In genomic region chr10:1569208-1569607, GRCh38 we compare ENCODE assay signal across 23 cellular contexts.
A peak's percentile ranks its signal among the peaks of the same experiment; 100 is the strongest.
DNase-seq lines count a peak whose midpoint lies in the region; ATAC-seq and TF ChIP-seq lines count a peak whose summit lies in the region.
"Had no signal": no experiment of that assay in that cellular context is flagged by ENCODE, and none has a peak within 500 bp of the region (broad histone marks: within the 10 kb centered on the region; RNA-seq: fewer than 3 reads in every experiment).

No MANE protein-coding gene starts in this region.

- H3K36me3 Mint-ChIP-seq in activated T-helper 1 cell treated with anti-CD3 and anti-CD28 coated beads, Interleukin-12 subunit alpha, Interleukin-12 subunit beta, Interleukin-2, Interleukin-4 antibody, amounts not matched to agents 30 ng/mL and 10 ng/mL and 1 ng/mL, durations not matched to agents 14 hours and 24 hours and 36 hours (ENCODE audit: low read depth) = no peaks in the 10 kb centered on the region
- H3K36me3 Mint-ChIP-seq in endodermal cell (ENCODE audit: low read depth) = no peaks in the 10 kb centered on the region
- H3K36me3 Mint-ChIP-seq: CD14-positive monocyte; CD8-positive, alpha-beta memory T cell had no signal

- no peaks in the 10 kb centered on the region for H3K9me3 Mint-ChIP-seq in activated T-helper 1 cell treated with anti-CD3 and anti-CD28 coated beads, Interleukin-12 subunit alpha, Interleukin-12 subunit beta, Interleukin-2, Interleukin-4 antibody, amounts not matched to agents 30 ng/mL and 10 ng/mL and 1 ng/mL, durations not matched to agents 14 hours and 24 hours and 36 hours
- no peaks in the 10 kb centered on the region for H3K9me3 Mint-ChIP-seq in endodermal cell
- H3K9me3 Mint-ChIP-seq: CD4-positive, alpha-beta T cell; CD8-positive, alpha-beta memory T cell; H9 had no signal

- H3K27ac ChIP-seq in spleen = no peak overlapping the region
- no peak overlapping the region for H3K27ac ChIP-seq in endodermal cell (ENCODE audit: low read depth, low read length)
- H3K27ac ChIP-seq: A549; BLaER1 treated with 17β-estradiol and CSF1 and Interleukin-3, amounts not matched to agents 10 nM and 100 nM had no signal

- H3K4me3 Mint-ChIP-seq in activated T-helper 1 cell treated with anti-CD3 and anti-CD28 coated beads, Interleukin-12 subunit alpha, Interleukin-12 subunit beta, Interleukin-2, Interleukin-4 antibody, amounts not matched to agents 30 ng/mL and 10 ng/mL and 1 ng/mL, durations not matched to agents 14 hours and 24 hours and 36 hours = no peak overlapping the region
- no peak overlapping the region for H3K4me3 Mint-ChIP-seq in endodermal cell
- H3K4me3 Mint-ChIP-seq: CD14-positive monocyte; CD4-positive, alpha-beta T cell; CD8-positive, alpha-beta memory T cell; GM23338; H9; HFFc6 had no signal

- no peak overlapping the region for H3K9ac ChIP-seq in endodermal cell (ENCODE audit: extremely low read depth, low read length, poor library complexity, severe bottlenecking)
- H3K9ac ChIP-seq: BLaER1 treated with 17β-estradiol and CSF1 and Interleukin-3, amounts not matched to agents 10 nM and 100 nM had no signal

- H3K4me1 Mint-ChIP-seq in activated T-helper 1 cell treated with anti-CD3 and anti-CD28 coated beads, Interleukin-12 subunit alpha, Interleukin-12 subunit beta, Interleukin-2, Interleukin-4 antibody, amounts not matched to agents 30 ng/mL and 10 ng/mL and 1 ng/mL, durations not matched to agents 14 hours and 24 hours and 36 hours (ENCODE audit: low read depth) = no peaks in the 10 kb centered on the region
- H3K4me1 Mint-ChIP-seq in endodermal cell = no peaks in the 10 kb centered on the region
- H3K4me1 Mint-ChIP-seq: CD14-positive monocyte; CD8-positive, alpha-beta memory T cell; GM23338; H9 had no signal

- H3K36me3 ChIP-seq in spleen = no peaks in the 10 kb centered on the region
- H3K36me3 ChIP-seq in endodermal cell (ENCODE audit: control insufficient read depth, insufficient read depth, low read length) = no peaks in the 10 kb centered on the region
- H3K36me3 ChIP-seq: BE2C; BLaER1 treated with 17β-estradiol and CSF1 and Interleukin-3, amounts not matched to agents 10 nM and 100 nM had no signal

- H3K4me1 ChIP-seq in spleen (no peaks in the 10 kb centered on the region), endodermal cell (ENCODE audit: control insufficient read depth, insufficient read depth, low read length) (no peaks in the 10 kb centered on the region)
- H3K4me1 ChIP-seq: A549, BE2C had no signal

- no peak for ATAC-seq in Right ventricle myocardium superior (ENCODE audit: poor library complexity)
- ATAC-seq: A549, GM23338 had no signal

- 72 to 85% (median 81%) methylated on average over 8 of the region's 8 CpGs for WGBS in spleen, 5 donors
- WGBS in endodermal cell (ENCODE audit: insufficient coverage in 1 of 2, insufficient read length in 1 of 2), 2 experiments = 87 to 88% methylated on average over 5 to 8 of the region's 8 CpGs

- no peak for TF ChIP-seq POLR2A in spleen (IDR thresholded peaks at IDR 0.05)

- intact Hi-C loops in cardiac septum (cut with DNase I) (no loop called here), Right ventricle myocardium superior (cut with DNase I) (no loop called here), spleen (cut with DNase I; ENCODE audit: low total_unique reads) (no loop called here)
- intact Hi-C loops in activated T-helper 1 cell treated with anti-CD3 and anti-CD28 coated beads, Interleukin-12 subunit alpha, Interleukin-12 subunit beta, Interleukin-2, Interleukin-4 antibody, amounts not matched to agents 30 ng/mL and 10 ng/mL and 1 ng/mL, durations not matched to agents 14 hours and 24 hours and 36 hours (cut with micrococcal nuclease) = no loop called here

- peak; percentile 46 for DNase-seq in cardiac septum (ENCODE audit: low spot score)
- DNase-seq in Right ventricle myocardium superior = no peak
- peak; percentile 45 for DNase-seq in mesenteric fat pad (ENCODE audit: low spot score)
- DNase-seq in spleen = peak; percentile 61
- DNase-seq in activated T-helper 1 cell treated with anti-CD3 and anti-CD28 coated beads, Interleukin-12 subunit alpha, Interleukin-12 subunit beta, Interleukin-2, Interleukin-4 antibody, amounts not matched to agents 30 ng/mL and 10 ng/mL and 1 ng/mL, durations not matched to agents 14 hours and 24 hours and 36 hours (ENCODE audit: low spot score) = no peak
- DNase-seq in NCI-H1436 (lab: John Stamatoyannopoulos, UW) = no peak
- DNase-seq in endodermal cell = no peak
- DNase-seq: 8988T; ACHN; AML-193; BE2C; CD4-positive, alpha-beta T cell; CD8-positive, alpha-beta memory T cell; DMS 273 treated with DMSO at 0.1 percent for 48 hours; DMS79; EL; GDM1; H9; HFFc6 had no signal

- no peaks in the 10 kb centered on the region for H3K9me3 ChIP-seq in spleen
- H3K9me3 ChIP-seq in endodermal cell (ENCODE audit: control insufficient read depth, low read length) = no peaks in the 10 kb centered on the region
- H3K9me3 ChIP-seq: A549; BE2C; BLaER1 treated with 17β-estradiol and CSF1 and Interleukin-3, amounts not matched to agents 10 nM and 100 nM had no signal

- no peaks in the 10 kb centered on the region for H3K27me3 Mint-ChIP-seq in activated T-helper 1 cell treated with anti-CD3 and anti-CD28 coated beads, Interleukin-12 subunit alpha, Interleukin-12 subunit beta, Interleukin-2, Interleukin-4 antibody, amounts not matched to agents 30 ng/mL and 10 ng/mL and 1 ng/mL, durations not matched to agents 14 hours and 24 hours and 36 hours (ENCODE audit: insufficient read depth)
- H3K27me3 Mint-ChIP-seq in endodermal cell (ENCODE audit: insufficient read depth) = no peaks in the 10 kb centered on the region

- H3K4me3 ChIP-seq in spleen (no peak overlapping the region), endodermal cell (ENCODE audit: low read length) (no peak overlapping the region)
- H3K4me3 ChIP-seq: A549; BLaER1 treated with 17β-estradiol and CSF1 and Interleukin-3, amounts not matched to agents 10 nM and 100 nM; GM23338 had no signal

- TF ChIP-seq CTCF in spleen (IDR thresholded peaks at IDR 0.05 in 8 of 11, conservative IDR thresholded peaks at IDR 0.05 in 3 of 11) (no peak), endodermal cell (conservative IDR thresholded peaks at IDR 0.05) (no peak)

- H3K27ac Mint-ChIP-seq in activated T-helper 1 cell treated with anti-CD3 and anti-CD28 coated beads, Interleukin-12 subunit alpha, Interleukin-12 subunit beta, Interleukin-2, Interleukin-4 antibody, amounts not matched to agents 30 ng/mL and 10 ng/mL and 1 ng/mL, durations not matched to agents 14 hours and 24 hours and 36 hours = no peak overlapping the region
- H3K27ac Mint-ChIP-seq in endodermal cell = no peak overlapping the region
- H3K27ac Mint-ChIP-seq: CD14-positive monocyte; CD4-positive, alpha-beta T cell; GM23338; H9; HFFc6 had no signal

- H3K27me3 ChIP-seq in spleen (replicated peaks in 1 of 7) (peaks cover 0 to 14% (median 0%) of the 10 kb centered on the region in 7 donors), endodermal cell (ENCODE audit: control insufficient read depth, insufficient read depth, low read length, poor library complexity, severe bottlenecking) (no peaks in the 10 kb centered on the region)
- H3K27me3 ChIP-seq: BE2C; BLaER1 treated with 17β-estradiol and CSF1 and Interleukin-3, amounts not matched to agents 10 nM and 100 nM had no signal

Comparison
In these comparisons a context has a peak if more than half of its experiments do, and no peak if none do; other contexts are left out.
1. DNase-seq: peak in cardiac septum (single experiment), mesenteric fat pad (single experiment) and spleen (single experiment); none in Right ventricle myocardium superior (single experiment), activated T-helper 1 cell treated with anti-CD3 and anti-CD28 coated beads, Interleukin-12 subunit alpha, Interleukin-12 subunit beta, Interleukin-2, Interleukin-4 antibody, amounts not matched to agents 30 ng/mL and 10 ng/mL and 1 ng/mL, durations not matched to agents 14 hours and 24 hours and 36 hours (single experiment), NCI-H1436 (single experiment) and endodermal cell (single experiment).